Comparison of ENCODE assay signal across 8 cellular contexts in the genomic region with DNA sequence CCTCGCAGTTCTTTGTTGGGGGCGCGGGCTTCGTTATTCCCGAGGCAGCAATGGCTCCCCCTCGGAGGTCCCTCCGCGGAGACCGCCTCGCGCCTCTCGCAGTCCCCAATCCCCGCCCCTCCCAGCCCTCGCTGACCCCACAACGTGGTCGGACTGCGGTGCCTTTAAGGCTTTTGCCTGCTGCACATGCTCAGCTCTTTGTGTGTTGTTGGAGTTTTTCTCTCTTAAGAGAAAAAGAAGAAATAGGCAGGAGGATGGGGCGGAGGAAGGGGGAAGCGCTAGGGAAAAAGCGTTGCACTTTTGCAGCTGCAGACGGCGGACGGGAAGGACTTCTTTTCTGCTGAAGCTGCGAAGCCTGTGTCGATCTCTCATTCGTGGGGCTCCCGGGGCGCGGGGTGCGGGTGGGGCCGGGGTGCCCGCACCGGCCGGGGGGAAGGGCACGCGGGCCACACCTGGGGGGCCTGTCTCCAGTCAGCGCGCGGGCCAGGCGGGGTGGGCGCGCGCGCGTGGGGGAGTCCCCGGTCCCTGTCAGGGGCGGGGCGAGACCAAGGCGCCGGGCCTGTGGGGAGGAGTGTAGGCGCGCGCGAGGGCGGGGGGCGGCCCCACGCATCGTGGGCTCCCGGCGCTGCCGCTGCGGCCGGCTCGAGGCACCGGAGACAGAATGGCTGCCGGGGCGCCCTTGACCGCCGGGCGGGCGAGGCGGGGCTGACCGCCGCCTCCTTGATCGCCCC. TPM values are rescaled to one million over a fixed set of nuclear protein-coding genes. Genes with fewer than 3 reads are reported as not detected.
DNase-seq lines count a peak whose midpoint lies in the region; ATAC-seq and TF ChIP-seq lines count a peak whose summit lies in the region.

No MANE protein-coding gene starts in this region.

- peak overlapping the region; percentile 77 for H3K4me3 Mint-ChIP-seq in chondrocyte (ENCODE audit: unreplicated experiment)
- peak overlapping the region; percentile 70 for H3K4me3 Mint-ChIP-seq in stimulated activated effector memory CD8-positive, alpha-beta T cell treated with anti-CD3 and anti-CD28 coated beads, Interleukin-12 subunit alpha, Interleukin-12 subunit beta, amount 100 ng/mL, for 72 hours

- peak; percentile 62 for DNase-seq in D341Med (ENCODE audit: low spot score)
- DNase-seq in chondrocyte (ENCODE audit: low spot score), result no peak
- peak; percentile 23 to 58 for DNase-seq in stimulated activated effector memory CD8-positive, alpha-beta T cell treated with anti-CD3 and anti-CD28 coated beads, Interleukin-12 subunit alpha, Interleukin-12 subunit beta, amount 100 ng/mL, for 72 hours (ENCODE audit: low spot score in 2 of 2)
- no peak for DNase-seq in GF-D8 (lab: John Stamatoyannopoulos, UW)

- no peak for TF ChIP-seq CTCF in chondrocyte (IDR thresholded peaks at IDR 0.05)

- peaks cover 32% of the 10 kb centered on the region for H3K4me1 Mint-ChIP-seq in chondrocyte (ENCODE audit: low read depth)
- peaks cover 11% of the 10 kb centered on the region for H3K4me1 Mint-ChIP-seq in stimulated activated effector memory CD8-positive, alpha-beta T cell treated with anti-CD3 and anti-CD28 coated beads, Interleukin-12 subunit alpha, Interleukin-12 subunit beta, amount 100 ng/mL, for 72 hours

- no peaks in the 10 kb centered on the region for H3K27me3 Mint-ChIP-seq in chondrocyte (ENCODE audit: low read depth)

- peaks cover 2% of the 10 kb centered on the region for H3K9me3 Mint-ChIP-seq in chondrocyte (ENCODE audit: low read depth)
- no peaks in the 10 kb centered on the region for H3K9me3 Mint-ChIP-seq in stimulated activated effector memory CD8-positive, alpha-beta T cell treated with anti-CD3 and anti-CD28 coated beads, Interleukin-12 subunit alpha, Interleukin-12 subunit beta, amount 100 ng/mL, for 72 hours

- peak overlapping the region; percentile 87 for H3K27ac Mint-ChIP-seq in chondrocyte (ENCODE audit: unreplicated experiment)
- H3K27ac Mint-ChIP-seq in stimulated activated effector memory CD8-positive, alpha-beta T cell treated with anti-CD3 and anti-CD28 coated beads, Interleukin-12 subunit alpha, Interleukin-12 subunit beta, amount 100 ng/mL, for 72 hours, result no peak overlapping the region

- H3K36me3 Mint-ChIP-seq in chondrocyte (ENCODE audit: low read depth), result peaks cover 2% of the 10 kb centered on the region
- no peaks in the 10 kb centered on the region for H3K36me3 Mint-ChIP-seq in stimulated activated effector memory CD8-positive, alpha-beta T cell treated with anti-CD3 and anti-CD28 coated beads, Interleukin-12 subunit alpha, Interleukin-12 subunit beta, amount 100 ng/mL, for 72 hours

- peaks cover 3% of the 10 kb centered on the region for H3K27me3 ChIP-seq in layer of hippocampus (ENCODE audit: control insufficient read depth, insufficient read depth, low read length)

- ATAC-seq in GM19438 (IDR thresholded peaks at IDR 0.05; ENCODE audit: low read depth, unreplicated experiment) (peak; percentile 79), HG03439 (IDR thresholded peaks at IDR 0.05; ENCODE audit: unreplicated experiment) (peak; percentile 72), SK-N-SH treated with all-trans-retinoic acid at 6 μM for 48 hours (peak; percentile 64)
- ATAC-seq in stimulated activated effector memory CD8-positive, alpha-beta T cell treated with anti-CD3 and anti-CD28 coated beads, Interleukin-12 subunit alpha, Interleukin-12 subunit beta, amount 100 ng/mL, for 72 hours, result peak; percentile 77

- peak overlapping the region; percentile 65 for H3K27ac ChIP-seq in layer of hippocampus (ENCODE audit: low read depth, low read length)

TF ChIP-seq in SK-N-SH treated with all-trans-retinoic acid at 6 μM for 48 hours, 23 proteins besides CTCF, POLR2A, EP300 and RAD21:
- TF ChIP-seq ESRRG (CRISPR knock-in tag; IDR thresholded peaks at IDR 0.05) (no peak), ISL1 (CRISPR knock-in tag; IDR thresholded peaks at IDR 0.05) (no peak), ZFP3 (CRISPR knock-in tag; IDR thresholded peaks at IDR 0.05) (no peak)
- TF ChIP-seq, protein P1, sequence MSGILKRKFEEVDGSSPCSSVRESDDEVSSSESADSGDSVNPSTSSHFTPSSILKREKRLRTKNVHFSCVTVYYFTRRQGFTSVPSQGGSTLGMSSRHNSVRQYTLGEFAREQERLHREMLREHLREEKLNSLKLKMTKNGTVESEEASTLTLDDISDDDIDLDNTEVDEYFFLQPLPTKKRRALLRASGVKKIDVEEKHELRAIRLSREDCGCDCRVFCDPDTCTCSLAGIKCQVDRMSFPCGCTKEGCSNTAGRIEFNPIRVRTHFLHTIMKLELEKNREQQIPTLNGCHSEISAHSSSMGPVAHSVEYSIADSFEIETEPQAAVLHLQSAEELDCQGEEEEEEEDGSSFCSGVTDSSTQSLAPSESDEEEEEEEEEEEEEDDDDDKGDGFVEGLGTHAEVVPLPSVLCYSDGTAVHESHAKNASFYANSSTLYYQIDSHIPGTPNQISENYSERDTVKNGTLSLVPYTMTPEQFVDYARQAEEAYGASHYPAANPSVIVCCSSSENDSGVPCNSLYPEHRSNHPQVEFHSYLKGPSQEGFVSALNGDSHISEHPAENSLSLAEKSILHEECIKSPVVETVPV (CRISPR knock-in tag; IDR thresholded peaks at IDR 0.05), result no peak

RNA-seq across cellular contexts. Expression of a gene that starts 0.4 kb away (rescaled TPM):
- total RNA-seq in chondrocyte, result 65.1 to 99.7 TPM (median 66.0 TPM) in 3 replicates

Comparison
In these comparisons a context has a peak if more than half of its experiments do, and no peak if none do; other contexts are left out.
1. DNase-seq: peak in D341Med (single experiment) and stimulated activated effector memory CD8-positive, alpha-beta T cell treated with anti-CD3 and anti-CD28 coated beads, Interleukin-12 subunit alpha, Interleukin-12 subunit beta, amount 100 ng/mL, for 72 hours (2 of 2); none in chondrocyte (single experiment) and GF-D8 (single experiment).
2. Peak in every context shown above with its lines, with median percentiles within 50 percentile points of each other: ATAC-seq.